ENCODE assay signal across 8 cellular contexts in genomic region chr19:16628984-16629691, GRCh38. TPM values are rescaled to one million over a fixed set of nuclear protein-coding genes. Genes with fewer than 3 reads are reported as not detected.
A peak's percentile ranks its signal among the peaks of the same experiment; 100 is the strongest.
DNase-seq lines count a peak whose midpoint lies in the region; TF ChIP-seq lines count a peak whose summit lies in the region.

No MANE protein-coding gene starts in this region.

- no peaks in the 10 kb centered on the region for H3K27me3 ChIP-seq in HUES64 (ENCODE audit: insufficient read depth, low read length)
- no peaks in the 10 kb centered on the region for H3K27me3 ChIP-seq in fibroblast of lung (ENCODE audit: control insufficient read depth, insufficient read depth, low read length)
- H3K27me3 ChIP-seq in neural progenitor cell: no peaks in the 10 kb centered on the region

- H3K9me3 ChIP-seq in HUES64 (ENCODE audit: insufficient read depth, low read depth, low read length): no peaks in the 10 kb centered on the region
- H3K9me3 ChIP-seq in fibroblast of lung (ENCODE audit: control insufficient read depth, insufficient read depth, low read depth, low read length): no peaks in the 10 kb centered on the region
- H3K9me3 ChIP-seq in neural progenitor cell (ENCODE audit: low read depth): no peaks in the 10 kb centered on the region

- no peak overlapping the region for H3K27ac Mint-ChIP-seq in neural progenitor cell

- H3K27me3 Mint-ChIP-seq in neural progenitor cell (ENCODE audit: insufficient read depth, low read depth): peaks cover 8% of the 10 kb centered on the region

- H2AFZ ChIP-seq in fibroblast of lung (ENCODE audit: low read length) (peak overlapping the region; percentile 4), neural progenitor cell (replicated peaks) (no peak overlapping the region)

- peaks cover 23% of the 10 kb centered on the region for H3K4me1 Mint-ChIP-seq in neural progenitor cell

- H4K20me1 ChIP-seq in fibroblast of lung (ENCODE audit: control insufficient read depth, extremely low read depth, insufficient read depth, low read length) (no peaks in the 10 kb centered on the region), neural progenitor cell (ENCODE audit: low read depth) (peaks cover 59% of the 10 kb centered on the region)

- H3K9ac ChIP-seq in HUES64 (ENCODE audit: low read depth, low read length) (peak overlapping the region; percentile 90), fibroblast of lung (ENCODE audit: insufficient read depth, low read length) (peak overlapping the region; percentile 95), neural progenitor cell (no peak overlapping the region)

- peaks cover 26% of the 10 kb centered on the region for H3F3A ChIP-seq in neural progenitor cell (ENCODE audit: low read depth)

- TF ChIP-seq CTCF in VCaP (conservative IDR thresholded peaks at IDR 0.05) (no peak), fibroblast of lung (conservative IDR thresholded peaks at IDR 0.05 in 1 of 2, IDR thresholded peaks at IDR 0.05 in 1 of 2; ENCODE audit: low read depth in 1 of 2, low read length in 2 of 2) (no peak), neural progenitor cell (IDR thresholded peaks at IDR 0.05) (no peak)

- peaks cover 9% of the 10 kb centered on the region for H3K36me3 Mint-ChIP-seq in neural progenitor cell

- H3K4me3 ChIP-seq in HUES64 (ENCODE audit: low read length) (peak overlapping the region; percentile 88), fibroblast of lung (replicated peaks in 1 of 4; ENCODE audit: control extremely low read depth in 1 of 4, insufficient read depth in 1 of 4, low read depth in 3 of 4, low read length in 4 of 4) (peak overlapping the region; percentile 71 to 87 (median 84)), neural progenitor cell (peak overlapping the region; percentile 80)

- H3K79me2 ChIP-seq in fibroblast of lung (ENCODE audit: control insufficient read depth, insufficient read depth, low read length): peaks cover 36% of the 10 kb centered on the region
- peaks cover 37% of the 10 kb centered on the region for H3K79me2 ChIP-seq in neural progenitor cell (ENCODE audit: low read depth)

- H3K27ac ChIP-seq in HUES64 (ENCODE audit: low read depth, low read length) (peak overlapping the region; percentile 96; the same call in 1 of the 2 replicates), VCaP (peak overlapping the region; percentile 99), fibroblast of lung (ENCODE audit: insufficient read depth, low read length) (peak overlapping the region; percentile 94), neural progenitor cell (no peak overlapping the region)

- peaks cover 42% of the 10 kb centered on the region for H3K36me3 ChIP-seq in HUES64 (ENCODE audit: insufficient read depth, low read length)
- peaks cover 8% of the 10 kb centered on the region for H3K36me3 ChIP-seq in fibroblast of lung (ENCODE audit: control insufficient read depth, insufficient read depth, low read length)
- H3K36me3 ChIP-seq in neural progenitor cell: no peaks in the 10 kb centered on the region

- peak; percentile 27 for DNase-seq in GM04503 (ENCODE audit: low read depth)
- DNase-seq in fibroblast of lung (ENCODE audit: low read depth in 2 of 2): peak; percentile 23 to 69
- DNase-seq in neural progenitor cell (ENCODE audit: low spot score): no peak
- no peak for DNase-seq in NOMO-1 treated with DMSO at 0.1 percent for 48 hours (lab: John Stamatoyannopoulos, UW; ENCODE audit: unreplicated experiment)
- no peak for DNase-seq in superior temporal gyrus (ENCODE audit: extremely low spot score)
- DNase-seq in activated CD4-positive, CD25-positive, alpha-beta regulatory T cell treated with anti-CD3 and anti-CD28 coated beads, Interleukin-2, amount 50 U/mL, for 72 hours: no peak

- H3K4me3 Mint-ChIP-seq in neural progenitor cell: peak overlapping the region; percentile 96

- H3K4me2 ChIP-seq in fibroblast of lung (ENCODE audit: extremely low read depth, insufficient read depth, low read length): peak overlapping the region; percentile 96
- H3K4me2 ChIP-seq in neural progenitor cell: peak overlapping the region; percentile 81

- H3K4me1 ChIP-seq in HUES64 (ENCODE audit: insufficient read depth, low read length) (peaks cover 21% of the 10 kb centered on the region), fibroblast of lung (ENCODE audit: control insufficient read depth, extremely low read depth, insufficient read depth, low read length) (peaks cover 3% of the 10 kb centered on the region), neural progenitor cell (peaks cover 11% of the 10 kb centered on the region)

- H3K9me3 Mint-ChIP-seq in neural progenitor cell: no peaks in the 10 kb centered on the region

- 28% methylated on average over 23 of the region's 23 CpGs for WGBS in HUES64

RNA-seq across cellular contexts. Expression of gene MED26, which starts 1.1 kb away (rescaled TPM):
- 8.4 TPM for polyA plus RNA-seq in HUES64 (2013, experiment 1 of 2)
- 7.7 TPM for polyA plus RNA-seq in HUES64 (2013, experiment 2 of 2)
- total RNA-seq in fibroblast of lung (3.3 and 4.5 TPM in 2 replicates), neural progenitor cell (ENCODE audit: low replicate concordance) (7.4 and 8.6 TPM in 2 replicates)
- 3.7 TPM in 2 replicates for polyA plus RNA-seq in fibroblast of lung
- 4.3 and 4.7 TPM in 2 replicates for polyA plus RNA-seq in fibroblast of lung (2012)
- 4.0 and 5.4 TPM in 2 replicates for polyA minus RNA-seq in fibroblast of lung (ENCODE audit: low replicate concordance)

RNA-seq across cellular contexts. Expression of gene SMIM7, which starts 30.8 kb away (rescaled TPM):
- 56.9 TPM for polyA plus RNA-seq in HUES64 (2013, experiment 1 of 2)
- 64.7 TPM for polyA plus RNA-seq in HUES64 (2013, experiment 2 of 2)
- total RNA-seq in fibroblast of lung (58.1 and 64.7 TPM in 2 replicates), neural progenitor cell (ENCODE audit: low replicate concordance) (65.3 and 105 TPM in 2 replicates)
- polyA plus RNA-seq in fibroblast of lung: 91.4 and 104 TPM in 2 replicates
- 77.6 and 85.1 TPM in 2 replicates for polyA plus RNA-seq in fibroblast of lung (2012)
- polyA minus RNA-seq in fibroblast of lung (ENCODE audit: low replicate concordance): 39.2 and 51.1 TPM in 2 replicates

RNA-seq across cellular contexts. Expression of gene TMEM38A, which starts 31.8 kb away (rescaled TPM):
- polyA plus RNA-seq in HUES64 (2013, experiment 1 of 2): 3.6 TPM
- 5.5 TPM for polyA plus RNA-seq in HUES64 (2013, experiment 2 of 2)
- total RNA-seq in fibroblast of lung: 1.8 and 2.0 TPM in 2 replicates
- 1.2 and 1.3 TPM in 2 replicates for polyA plus RNA-seq in fibroblast of lung
- polyA plus RNA-seq in fibroblast of lung (2012): 0.99 and 1.1 TPM in 2 replicates
- polyA minus RNA-seq in fibroblast of lung (ENCODE audit: low replicate concordance): 0.15 and 16.5 TPM in 2 replicates
- 0.36 and 1.5 TPM in 2 replicates for total RNA-seq in neural progenitor cell (ENCODE audit: low replicate concordance)

RNA-seq across cellular contexts. Expression of gene SLC35E1, which starts 56.9 kb away (rescaled TPM):
- 18.7 TPM for polyA plus RNA-seq in HUES64 (2013, experiment 1 of 2)
- polyA plus RNA-seq in HUES64 (2013, experiment 2 of 2): 18.1 TPM
- total RNA-seq in fibroblast of lung (16.9 and 19.0 TPM in 2 replicates), neural progenitor cell (ENCODE audit: low replicate concordance) (16.4 and 24.8 TPM in 2 replicates)
- polyA plus RNA-seq in fibroblast of lung: 34.0 and 36.1 TPM in 2 replicates
- 31.3 and 37.8 TPM in 2 replicates for polyA plus RNA-seq in fibroblast of lung (2012)
- polyA minus RNA-seq in fibroblast of lung (ENCODE audit: low replicate concordance): 81.7 and 90.8 TPM in 2 replicates

Comparison
In these comparisons a context has a peak if more than half of its experiments do, and no peak if none do; other contexts are left out.
1. DNase-seq: peak in GM04503 (single experiment) and fibroblast of lung (2 of 2); none in neural progenitor cell (single experiment), NOMO-1 treated with DMSO at 0.1 percent for 48 hours (single experiment), superior temporal gyrus (single experiment) and activated CD4-positive, CD25-positive, alpha-beta regulatory T cell treated with anti-CD3 and anti-CD28 coated beads, Interleukin-2, amount 50 U/mL, for 72 hours (single experiment).
2. Peak in every context shown above with its lines, with median percentiles within 50 percentile points of each other: H3K4me3 ChIP-seq.